ENCODE assay signal across 19 cellular contexts in the genomic region with DNA sequence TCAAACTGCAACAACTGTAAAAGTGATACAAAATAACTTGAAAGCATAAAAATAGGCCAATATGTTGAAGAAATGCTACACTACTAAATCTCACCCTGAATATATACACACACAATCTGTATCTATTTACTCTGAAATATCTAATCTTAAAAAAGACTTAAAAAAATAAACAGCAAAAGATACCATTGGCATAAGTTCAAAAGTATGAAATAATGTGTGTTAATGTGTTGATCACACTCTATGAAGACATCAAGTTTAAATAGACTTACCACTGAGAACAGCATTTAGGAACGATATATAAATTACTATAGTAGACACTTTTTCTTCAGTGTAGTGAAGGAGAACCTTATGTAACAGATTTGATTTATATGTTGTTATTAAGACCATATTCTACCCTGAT. TPM values are rescaled to one million over a fixed set of nuclear protein-coding genes. Genes with fewer than 3 reads are reported as not detected.
DNase-seq lines count a peak whose midpoint lies in the region; ATAC-seq and TF ChIP-seq lines count a peak whose summit lies in the region.
"Had no signal": no experiment of that assay in that cellular context is flagged by ENCODE, and none has a peak within 500 bp of the region (broad histone marks: within the 10 kb centered on the region; RNA-seq: fewer than 3 reads in every experiment).

No MANE protein-coding gene starts in this region.

- peaks cover 14% of the 10 kb centered on the region for H3K4me1 Mint-ChIP-seq in activated CD4-positive, alpha-beta T cell treated with anti-CD3 and anti-CD28 coated beads for 36 hours
- H3K4me1 Mint-ChIP-seq in CD4-positive, alpha-beta memory T cell: peaks cover 35 to 80% (median 52%) of the 10 kb centered on the region in 4 donors
- peaks cover 44% of the 10 kb centered on the region for H3K4me1 Mint-ChIP-seq in activated CD8-positive, alpha-beta T cell treated with anti-CD3 and anti-CD28 coated beads, Interleukin-2, amount 10 ng/mL, durations not matched to agents 7 days and 5 days (ENCODE audit: low read depth)
- peaks cover 21 to 78% (median 46%) of the 10 kb centered on the region in 4 donors for H3K4me1 Mint-ChIP-seq in naive thymus-derived CD8-positive, alpha-beta T cell
- H3K4me1 Mint-ChIP-seq in chondrocyte (ENCODE audit: low read depth): peaks cover 8% of the 10 kb centered on the region

- no peaks in the 10 kb centered on the region for H3K36me3 ChIP-seq in CD4-positive, alpha-beta memory T cell (ENCODE audit: insufficient read depth, low read length)
- H3K36me3 ChIP-seq: left ventricle myocardium inferior had no signal

- POLR2A ChIA-PET in activated CD4-positive, alpha-beta T cell treated with anti-CD3 and anti-CD28 coated beads for 36 hours (lab: Charles Lee): no interaction called here
- POLR2A ChIA-PET in CD4-positive, alpha-beta memory T cell (lab: Charles Lee; ENCODE audit: partially characterized antibody): interaction anchor here (1.1 to 1.8 kb wide), 5 partner anchors 9 to 38 kb away, joined by 4 to 15 read pairs (median 4); partner anchors contain the start of gene SATB1
- POLR2A ChIA-PET in activated CD8-positive, alpha-beta T cell treated with anti-CD3 and anti-CD28 coated beads, Interleukin-2, amount 10 ng/mL, durations not matched to agents 7 days and 5 days (lab: Charles Lee): interaction anchor here (1.6 to 10.7 kb wide), 4 partner anchors 10 to 277 kb away, joined by 31 to 265 read pairs (median 70); partner anchors contain the start of gene SATB1
- POLR2A ChIA-PET in naive thymus-derived CD8-positive, alpha-beta T cell (lab: Charles Lee): interaction anchor here (1.6 kb wide), 1 partner anchor 10 kb away, joined by 18 read pairs; no protein-coding TSS in a partner anchor

- H3K27ac ChIP-seq in CD4-positive, alpha-beta memory T cell (ENCODE audit: low read depth, low read length): peak overlapping the region; percentile 73
- H3K27ac ChIP-seq: A549; BLaER1 treated with 17β-estradiol and CSF1 and Interleukin-3, amounts not matched to agents 10 nM and 100 nM; left ventricle myocardium inferior had no signal

- H3K4me3 ChIP-seq in CD4-positive, alpha-beta memory T cell (ENCODE audit: low read length in 2 of 2): no peak overlapping the region
- H3K4me3 ChIP-seq: A549; BLaER1 treated with 17β-estradiol and CSF1 and Interleukin-3, amounts not matched to agents 10 nM and 100 nM; left ventricle myocardium inferior had no signal

- peak overlapping the region; percentile 96 for H3K27ac Mint-ChIP-seq in activated CD4-positive, alpha-beta T cell treated with anti-CD3 and anti-CD28 coated beads for 36 hours
- H3K27ac Mint-ChIP-seq in CD4-positive, alpha-beta memory T cell: peak overlapping the region; percentile 77 to 95 (median 94)
- peak overlapping the region; percentile 80 for H3K27ac Mint-ChIP-seq in activated CD8-positive, alpha-beta T cell treated with anti-CD3 and anti-CD28 coated beads, Interleukin-2, amount 10 ng/mL, durations not matched to agents 7 days and 5 days
- H3K27ac Mint-ChIP-seq in naive thymus-derived CD8-positive, alpha-beta T cell: peak overlapping the region; percentile 91 to 97 (median 96)
- no peak overlapping the region for H3K27ac Mint-ChIP-seq in chondrocyte (ENCODE audit: unreplicated experiment)

- peaks cover 95% of the 10 kb centered on the region for H3K36me3 Mint-ChIP-seq in activated CD4-positive, alpha-beta T cell treated with anti-CD3 and anti-CD28 coated beads for 36 hours (ENCODE audit: low read depth)
- H3K36me3 Mint-ChIP-seq in CD4-positive, alpha-beta memory T cell: peaks cover 0 to 21% of the 10 kb centered on the region in 2 donors
- H3K36me3 Mint-ChIP-seq in activated CD8-positive, alpha-beta T cell treated with anti-CD3 and anti-CD28 coated beads, Interleukin-2, amount 10 ng/mL, durations not matched to agents 7 days and 5 days (ENCODE audit: low read depth): peaks cover 80% of the 10 kb centered on the region
- H3K36me3 Mint-ChIP-seq in naive thymus-derived CD8-positive, alpha-beta T cell: peaks cover 5 to 30% (median 11%) of the 10 kb centered on the region in 3 donors
- H3K36me3 Mint-ChIP-seq in chondrocyte (ENCODE audit: low read depth): no peaks in the 10 kb centered on the region

- no peaks in the 10 kb centered on the region for H3K9me3 Mint-ChIP-seq in activated CD4-positive, alpha-beta T cell treated with anti-CD3 and anti-CD28 coated beads for 36 hours (ENCODE audit: low read depth)
- no peaks in the 10 kb centered on the region for H3K9me3 Mint-ChIP-seq in CD4-positive, alpha-beta memory T cell
- no peaks in the 10 kb centered on the region for H3K9me3 Mint-ChIP-seq in activated CD8-positive, alpha-beta T cell treated with anti-CD3 and anti-CD28 coated beads, Interleukin-2, amount 10 ng/mL, durations not matched to agents 7 days and 5 days (ENCODE audit: insufficient read depth)
- no peaks in the 10 kb centered on the region for H3K9me3 Mint-ChIP-seq in naive thymus-derived CD8-positive, alpha-beta T cell
- H3K9me3 Mint-ChIP-seq in chondrocyte (ENCODE audit: low read depth): no peaks in the 10 kb centered on the region

- CTCF ChIA-PET in activated CD4-positive, alpha-beta T cell treated with anti-CD3 and anti-CD28 coated beads for 36 hours (lab: Charles Lee): no interaction called here
- CTCF ChIA-PET in CD4-positive, alpha-beta memory T cell (lab: Charles Lee; ENCODE audit: partially characterized antibody): no interaction called here
- CTCF ChIA-PET in activated CD8-positive, alpha-beta T cell treated with anti-CD3 and anti-CD28 coated beads, Interleukin-2, amount 10 ng/mL, durations not matched to agents 7 days and 5 days (lab: Charles Lee): interaction anchor here (3.8 kb wide), 1 partner anchor 9 kb away, joined by 22 read pairs; no protein-coding TSS in a partner anchor

- no peak for ATAC-seq in activated CD4-positive, alpha-beta T cell treated with anti-CD3 and anti-CD28 coated beads for 36 hours
- no peak for ATAC-seq in activated CD8-positive, alpha-beta T cell treated with anti-CD3 and anti-CD28 coated beads, Interleukin-2, amount 10 ng/mL, durations not matched to agents 7 days and 5 days
- ATAC-seq in naive thymus-derived CD8-positive, alpha-beta T cell: no peak
- no peak for ATAC-seq in HG03460 (IDR thresholded peaks at IDR 0.05; ENCODE audit: unreplicated experiment)
- ATAC-seq: A549, HCT116 had no signal

- no peaks in the 10 kb centered on the region for H3K9me3 ChIP-seq in CD4-positive, alpha-beta memory T cell (ENCODE audit: control insufficient read depth in 1 of 2, low read length in 2 of 2)
- H3K9me3 ChIP-seq: A549; BLaER1 treated with 17β-estradiol and CSF1 and Interleukin-3, amounts not matched to agents 10 nM and 100 nM; left ventricle myocardium inferior had no signal

- peaks cover 82% of the 10 kb centered on the region for H3K4me1 ChIP-seq in CD4-positive, alpha-beta memory T cell (ENCODE audit: insufficient read depth, low read length)

- peak overlapping the region; percentile 79 for H3K4me3 Mint-ChIP-seq in activated CD4-positive, alpha-beta T cell treated with anti-CD3 and anti-CD28 coated beads for 36 hours
- peak overlapping the region; percentile 67 to 87 (median 86) for H3K4me3 Mint-ChIP-seq in CD4-positive, alpha-beta memory T cell
- H3K4me3 Mint-ChIP-seq in activated CD8-positive, alpha-beta T cell treated with anti-CD3 and anti-CD28 coated beads, Interleukin-2, amount 10 ng/mL, durations not matched to agents 7 days and 5 days: peak overlapping the region; percentile 69
- H3K4me3 Mint-ChIP-seq in naive thymus-derived CD8-positive, alpha-beta T cell: peak overlapping the region; percentile 80 to 90 (median 86)
- no peak overlapping the region for H3K4me3 Mint-ChIP-seq in chondrocyte (ENCODE audit: unreplicated experiment)

- H3K27me3 Mint-ChIP-seq in activated CD4-positive, alpha-beta T cell treated with anti-CD3 and anti-CD28 coated beads for 36 hours: no peaks in the 10 kb centered on the region
- no peaks in the 10 kb centered on the region for H3K27me3 Mint-ChIP-seq in CD4-positive, alpha-beta memory T cell
- no peaks in the 10 kb centered on the region for H3K27me3 Mint-ChIP-seq in activated CD8-positive, alpha-beta T cell treated with anti-CD3 and anti-CD28 coated beads, Interleukin-2, amount 10 ng/mL, durations not matched to agents 7 days and 5 days (ENCODE audit: low read depth)
- H3K27me3 Mint-ChIP-seq in naive thymus-derived CD8-positive, alpha-beta T cell: no peaks in the 10 kb centered on the region
- H3K27me3 Mint-ChIP-seq in chondrocyte (ENCODE audit: low read depth): peaks cover 62% of the 10 kb centered on the region

- H3K27me3 ChIP-seq in CD4-positive, alpha-beta memory T cell (ENCODE audit: insufficient read depth, low read length): no peaks in the 10 kb centered on the region

- no peak for DNase-seq in activated CD4-positive, alpha-beta T cell treated with anti-CD3 and anti-CD28 coated beads for 36 hours
- DNase-seq in activated CD4-positive, alpha-beta T cell treated with anti-CD3 and anti-CD28 coated beads, Interleukin-2, amount 50 U/mL, for 1 hour: no peak
- DNase-seq in CD4-positive, alpha-beta memory T cell: no peak
- DNase-seq in activated CD8-positive, alpha-beta T cell treated with anti-CD3 and anti-CD28 coated beads, Interleukin-2, amount 10 ng/mL, durations not matched to agents 7 days and 5 days: no peak
- DNase-seq in naive thymus-derived CD8-positive, alpha-beta T cell: no peak
- DNase-seq in chondrocyte (ENCODE audit: low spot score): no peak
- DNase-seq in NCI-H1436 (lab: John Stamatoyannopoulos, UW): no peak
- DNase-seq: DMS 273 treated with DMSO at 0.1 percent for 48 hours; Karpas-422; left ventricle myocardium inferior; NCI-H1092 treated with DMSO at 0.1 percent for 48 hours; NCI-H510A; NK-92 treated with Interleukin-12 subunit alpha and Interleukin-12 subunit beta, amount 100 ng/mL, for 24 hours; small intestine had no signal

- no peak for TF ChIP-seq CTCF in chondrocyte (IDR thresholded peaks at IDR 0.05)

- intact Hi-C loops in activated CD4-positive, alpha-beta T cell treated with anti-CD3 and anti-CD28 coated beads for 36 hours (cut with DNase I, micrococcal nuclease): loop anchor here in 1 of 2 experiments (5.0 kb wide), 1 partner anchor 548 kb away; no protein-coding TSS in a partner anchor
- intact Hi-C loops in CD4-positive, alpha-beta memory T cell (cut with micrococcal nuclease): no loop called here

RNA-seq across cellular contexts. Expression of gene SATB1, which starts 14.1 kb away (rescaled TPM):
- 100 to 1,000 TPM; 471 to 590 TPM for total RNA-seq in activated CD4-positive, alpha-beta T cell treated with anti-CD3 and anti-CD28 coated beads for 36 hours
- 100 to 1,000 TPM; 211 TPM for total RNA-seq in CD4-positive, alpha-beta memory T cell
- polyA plus RNA-seq in CD4-positive, alpha-beta memory T cell: 100 to 1,000 TPM; 101 to 109 TPM
- total RNA-seq in activated CD8-positive, alpha-beta T cell treated with anti-CD3 and anti-CD28 coated beads, Interleukin-2, amount 10 ng/mL, durations not matched to agents 7 days and 5 days: 100 to 1,000 TPM; 268 to 273 TPM
- total RNA-seq in naive thymus-derived CD8-positive, alpha-beta T cell: 100 to 1,000 TPM; 429 to 436 TPM
- 100 to 1,000 TPM; 196 to 265 (median 242) TPM for polyA plus RNA-seq in naive thymus-derived CD8-positive, alpha-beta T cell
- 4.4 to 5.9 TPM (median 5.4 TPM) in 3 replicates for total RNA-seq in chondrocyte
- total RNA-seq: G401 had no signal

Comparison
In these comparisons a context has a peak if more than half of its experiments do, and no peak if none do; other contexts are left out.
1. RNA of gene SATB1, which starts 14.1 kb away (total RNA-seq): 471 to 590 TPM in activated CD4-positive, alpha-beta T cell treated with anti-CD3 and anti-CD28 coated beads for 36 hours, 429 to 436 TPM in naive thymus-derived CD8-positive, alpha-beta T cell, 268 to 273 TPM in activated CD8-positive, alpha-beta T cell treated with anti-CD3 and anti-CD28 coated beads, Interleukin-2, amount 10 ng/mL, durations not matched to agents 7 days and 5 days and 211 TPM in CD4-positive, alpha-beta memory T cell; 4.4 to 5.9 TPM in chondrocyte; every median in the first group is over 10 times any median in the second.